ENCODE assay signal across 1 cellular context in genomic region chr4:103198111-103198765, GRCh38.
A peak's percentile ranks its signal among the peaks of the same experiment; 100 is the strongest.
TF ChIP-seq lines count a peak whose summit lies in the region.

CENPE (minus strand) TSS chr4:103198343; CDS start chr4:103198319, 24 bp downstream.

TF ChIP-seq in K562, 482 proteins besides CTCF, POLR2A, EP300 and RAD21 (continued from another document and continues in another):
- no peak for TF ChIP-seq ZBTB40 (IDR thresholded peaks at IDR 0.05)
- no peak for TF ChIP-seq ZBTB40 (CRISPR knock-in tag; IDR thresholded peaks at IDR 0.05)
- TF ChIP-seq CREM (IDR thresholded peaks at IDR 0.05; ENCODE audit: low read depth) = peak; percentile 97
- TF ChIP-seq ZNF589 (CRISPR knock-in tag; IDR thresholded peaks at IDR 0.05; ENCODE audit: low read depth) = no peak
- TF ChIP-seq ZNF561 (CRISPR knock-in tag; conservative IDR thresholded peaks at IDR 0.05) = no peak
- no peak for TF ChIP-seq YBX1 (IDR thresholded peaks at IDR 0.05)
- peak; percentile 45 for TF ChIP-seq USF2 (CRISPR knock-in tag; IDR thresholded peaks at IDR 0.05)
- TF ChIP-seq FOXP1 (CRISPR knock-in tag; IDR thresholded peaks at IDR 0.05) = peak; percentile 78; the same call in 1 of the 2 replicates
- no peak; the same call in 1 of the 2 replicates for TF ChIP-seq KAT7 (CRISPR knock-in tag; IDR thresholded peaks at IDR 0.05; ENCODE audit: borderline replicate concordance)
- TF ChIP-seq ZNF695 (CRISPR knock-in tag; IDR thresholded peaks at IDR 0.05) = no peak
- no peak for TF ChIP-seq ZNF274 (IDR thresholded peaks at IDR 0.05; ENCODE audit: borderline replicate concordance, low read depth, low read length)
- TF ChIP-seq ZNF134 (CRISPR knock-in tag; conservative IDR thresholded peaks at IDR 0.05) = peak; percentile 80
- TF ChIP-seq ZFP30 (CRISPR knock-in tag; IDR thresholded peaks at IDR 0.05; ENCODE audit: borderline replicate concordance) = no peak
- TF ChIP-seq UBTF (IDR thresholded peaks at IDR 0.05; ENCODE audit: borderline replicate concordance in 1 of 2, low read depth in 2 of 2, low read length in 2 of 2) = no peak
- TF ChIP-seq ZMIZ1 (IDR thresholded peaks at IDR 0.05; ENCODE audit: low read depth in 2 of 2, low read length in 2 of 2) = no peak
- no peak for TF ChIP-seq CCNT2 (IDR thresholded peaks at IDR 0.05; ENCODE audit: borderline replicate concordance, extremely low read depth, insufficient read length, low read depth, low read length)
- TF ChIP-seq PHB2 (IDR thresholded peaks at IDR 0.05; ENCODE audit: low read depth) = no peak
- peak; percentile 26 to 53; a peak in 1 of 4 replicates for TF ChIP-seq SIX5 (IDR thresholded peaks at IDR 0.05; ENCODE audit: borderline replicate concordance in 1 of 2, insufficient read depth in 1 of 2, low read depth in 1 of 2, low read length in 2 of 2)
- peak; percentile 96 for TF ChIP-seq TOE1 (IDR thresholded peaks at IDR 0.05; ENCODE audit: borderline replicate concordance)
- no peak for TF ChIP-seq TOE1 (CRISPR knock-in tag; IDR thresholded peaks at IDR 0.05; ENCODE audit: borderline replicate concordance, low read depth)
- no peak for TF ChIP-seq ZNF395 (CRISPR knock-in tag; IDR thresholded peaks at IDR 0.05)
- TF ChIP-seq ZNF124 (CRISPR knock-in tag; IDR thresholded peaks at IDR 0.05) = no peak
- no peak for TF ChIP-seq HDAC8 (tag; IDR thresholded peaks at IDR 0.05)
- TF ChIP-seq TAL1 (IDR thresholded peaks at IDR 0.05) = no peak
- TF ChIP-seq ZNF77 (CRISPR knock-in tag; IDR thresholded peaks at IDR 0.05) = no peak
- TF ChIP-seq CEBPB (tag; IDR thresholded peaks at IDR 0.05) = no peak
- TF ChIP-seq HMG20A (CRISPR knock-in tag; conservative IDR thresholded peaks at IDR 0.05) = no peak
- TF ChIP-seq HDAC3 (IDR thresholded peaks at IDR 0.05; ENCODE audit: borderline replicate concordance, partially characterized antibody) = peak; percentile 35
- TF ChIP-seq TRIM25 (IDR thresholded peaks at IDR 0.05; ENCODE audit: borderline replicate concordance) = no peak
- peak; percentile 97 for TF ChIP-seq MYBL2 (IDR thresholded peaks at IDR 0.05; ENCODE audit: low read depth)
- TF ChIP-seq MYBL2 (CRISPR knock-in tag; IDR thresholded peaks at IDR 0.05; ENCODE audit: borderline replicate concordance) = peak; percentile 84; the same call in 1 of the 2 replicates
- no peak for TF ChIP-seq ZNF175 (CRISPR knock-in tag; IDR thresholded peaks at IDR 0.05; ENCODE audit: low read depth)
- no peak for TF ChIP-seq RBM39 (optimal IDR thresholded peaks at IDR 0.05; ENCODE audit: low read depth, low read length)
- TF ChIP-seq ELK1 (CRISPR knock-in tag; IDR thresholded peaks at IDR 0.05) = no peak
- TF ChIP-seq ZNF76 (CRISPR knock-in tag; IDR thresholded peaks at IDR 0.05; ENCODE audit: borderline replicate concordance) = no peak
- no peak for TF ChIP-seq SRSF7 (optimal IDR thresholded peaks at IDR 0.05; ENCODE audit: low read depth, low read length)
- TF ChIP-seq C11orf30 (IDR thresholded peaks at IDR 0.05; ENCODE audit: low read depth) = peak; percentile 26; the same call in 1 of the 2 replicates
- TF ChIP-seq SNIP1 (IDR thresholded peaks at IDR 0.05; ENCODE audit: low read depth) = no peak
- no peak for TF ChIP-seq ZSCAN29 (IDR thresholded peaks at IDR 0.05)
- TF ChIP-seq TFAM (CRISPR knock-in tag; conservative IDR thresholded peaks at IDR 0.05) = no peak
- TF ChIP-seq DEAF1 (CRISPR knock-in tag; IDR thresholded peaks at IDR 0.05) = no peak
